In genomic region chr6:90368001-90368400, GRCh38 we compare ENCODE assay signal across 1 cellular context.
TF ChIP-seq lines count a peak whose summit lies in the region.

No MANE protein-coding gene starts in this region.

TF ChIP-seq in K562, 482 proteins besides CTCF, POLR2A, EP300 and RAD21 (continued from another document):
- no peak for TF ChIP-seq MGA (IDR thresholded peaks at IDR 0.05)
- TF ChIP-seq ZBED1 (IDR thresholded peaks at IDR 0.05) = no peak
TF ChIP-seq in K562: peak in this region for 0.
